ENCODE assay signal across 8 cellular contexts in the genomic region with DNA sequence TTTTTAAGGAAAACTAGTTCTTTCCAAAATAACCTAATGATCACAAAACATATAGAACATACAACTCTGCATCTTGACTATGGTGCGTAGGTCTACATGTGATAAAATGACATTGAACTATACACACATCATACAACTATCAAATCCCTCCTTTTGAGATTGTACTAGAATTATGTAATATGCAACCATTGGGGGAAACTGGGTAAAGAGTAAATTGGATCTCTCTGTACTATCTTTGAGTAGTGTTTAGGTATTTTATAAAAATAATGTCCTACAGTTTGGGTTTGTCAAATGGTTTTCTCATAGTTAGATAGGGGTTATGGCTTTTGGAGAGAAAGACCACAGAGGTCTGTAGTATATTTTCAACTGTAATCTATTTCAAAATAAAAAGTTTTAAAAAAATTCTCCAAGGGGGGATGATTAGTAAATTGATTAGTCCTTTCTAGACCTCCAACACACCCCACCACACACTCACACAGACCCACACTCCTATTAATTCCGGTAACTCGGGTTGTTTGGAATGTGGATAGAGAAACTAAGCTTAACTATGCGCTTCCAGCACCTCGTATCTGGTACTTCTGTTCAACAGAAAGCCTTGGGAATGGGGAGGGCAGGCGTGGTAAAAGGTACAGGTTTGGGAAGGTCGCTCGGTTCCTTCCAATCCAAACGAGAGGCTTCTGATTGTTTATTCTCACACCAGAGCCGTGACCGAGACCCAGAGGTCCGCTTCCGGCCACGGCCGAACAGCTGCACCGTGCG. TPM values are rescaled to one million over a fixed set of nuclear protein-coding genes. Genes with fewer than 3 reads are reported as not detected.
A peak's percentile ranks its signal among the peaks of the same experiment; 100 is the strongest.
DNase-seq lines count a peak whose midpoint lies in the region; ATAC-seq and TF ChIP-seq lines count a peak whose summit lies in the region.

No MANE protein-coding gene starts in this region.

- intact Hi-C loops in left lung (cut with DNase I) (no loop called here), testis (cut with DNase I; ENCODE audit: low total_unique reads) (no loop called here), head of caudate nucleus (cut with DNase I) (loop anchor here (5.0 to 10.0 kb wide), 3 partner anchors 79 to 321 kb away; a partner anchor contains a TSS)

- WGBS in adipose tissue, 3 donors = 3 to 6% (median 6%) methylated on average over 17 of the region's 17 CpGs
- 5 to 11% methylated on average over 9 to 17 of the region's 17 CpGs for WGBS in testis, 2 donors

- peak overlapping the region; percentile 93 for H3K9ac ChIP-seq in HUES48 (ENCODE audit: low read depth, low read length)

- DNase-seq in DMS53 treated with DMSO at 0.1 percent for 48 hours (lab: John Stamatoyannopoulos, UW; ENCODE audit: unreplicated experiment) (peak; percentile 41), left lung (no peak), testis (no peak), NCI-H2081 (lab: John Stamatoyannopoulos, UW) (no peak), head of caudate nucleus (no peak), dermis blood vessel endothelial cell (no peak)

- no peak for TF ChIP-seq CTCF in left lung (IDR thresholded peaks at IDR 0.05)
- no peak for TF ChIP-seq CTCF in testis (IDR thresholded peaks at IDR 0.05)

- H3K36me3 ChIP-seq in HUES48 (ENCODE audit: control insufficient read depth, insufficient read depth, low read length) (peaks cover 17% of the 10 kb centered on the region), left lung (no peaks in the 10 kb centered on the region), testis (ENCODE audit: low read depth, missing control alignments) (no peaks in the 10 kb centered on the region)

- H3K4me1 ChIP-seq in HUES48 (ENCODE audit: control insufficient read depth, insufficient read depth, low read length) = peaks cover 14% of the 10 kb centered on the region
- H3K4me1 ChIP-seq in left lung = peaks cover 0 to 36% of the 10 kb centered on the region in 2 donors
- H3K4me1 ChIP-seq in testis = peaks cover 21% of the 10 kb centered on the region

- H3K4me3 ChIP-seq in HUES48 (ENCODE audit: low read depth, low read length) (peak overlapping the region; percentile 97), left lung (peak overlapping the region; percentile 99), testis (peak overlapping the region; percentile 98 to 99)

- TF ChIP-seq POLR2A in testis (IDR thresholded peaks at IDR 0.05) = no peak

- no peak for ATAC-seq in left lung

- H3K27me3 ChIP-seq in HUES48 (ENCODE audit: control insufficient read depth, insufficient read depth, low read length) = no peaks in the 10 kb centered on the region
- H3K27me3 ChIP-seq in left lung = no peaks in the 10 kb centered on the region
- no peaks in the 10 kb centered on the region for H3K27me3 ChIP-seq in testis

- no peaks in the 10 kb centered on the region for H3K9me3 ChIP-seq in HUES48 (ENCODE audit: control insufficient read depth, insufficient read depth, low read length)
- no peaks in the 10 kb centered on the region for H3K9me3 ChIP-seq in left lung
- no peaks in the 10 kb centered on the region for H3K9me3 ChIP-seq in testis

- peak overlapping the region; percentile 98 for H3K27ac ChIP-seq in HUES48 (ENCODE audit: low read depth, low read length)
- H3K27ac ChIP-seq in adipose tissue (ENCODE audit: low read depth, low read length) = peak overlapping the region; percentile 9
- H3K27ac ChIP-seq in left lung = peak overlapping the region; percentile 93 to 94
- H3K27ac ChIP-seq in testis = peak overlapping the region; percentile 98

RNA-seq across cellular contexts. Expression of a gene that starts 0.7 kb away (rescaled TPM):
- polyA plus RNA-seq in adipose tissue (10 to 100 TPM in 2 of 3 donors, 1 to 10 TPM in 1; 9.3 to 18.2 (median 13.4) TPM), testis (ENCODE audit: insufficient read depth, low read depth, low replicate concordance) (48.9 TPM)
- total RNA-seq in left lung (10 to 100 TPM; 71.7 to 94.6 TPM), testis (100 to 1,000 TPM; 177 to 182 TPM), dermis blood vessel endothelial cell (217 and 254 TPM in 2 replicates)

Comparison
In these comparisons a context has a peak if more than half of its experiments do, and no peak if none do; other contexts are left out.
1. H3K27ac ChIP-seq: peak in every context shown above with its lines; median percentile 98 in HUES48; 98 in testis; 94 in left lung; 9 in adipose tissue.